Comparison of ENCODE assay signal across 1 cellular context in genomic region chr3:7978104-7978457, GRCh38.
TF ChIP-seq lines count a peak whose summit lies in the region.

No MANE protein-coding gene starts in this region.

TF ChIP-seq in H1, 55 proteins besides CTCF, POLR2A, EP300 and RAD21:
- TF ChIP-seq JUN (IDR thresholded peaks at IDR 0.05; ENCODE audit: low read depth, low read length) (no peak), SP4 (IDR thresholded peaks at IDR 0.05; ENCODE audit: low read length) (no peak), RXRA (IDR thresholded peaks at IDR 0.05; ENCODE audit: insufficient read depth, low read depth, low read length) (no peak), SIRT6 (IDR thresholded peaks at IDR 0.05; ENCODE audit: low read length) (no peak), CBX5 (IDR thresholded peaks at IDR 0.05; ENCODE audit: low read depth, low read length) (no peak), JUND (IDR thresholded peaks at IDR 0.05; ENCODE audit: low read length) (no peak)
